ENCODE assay signal across 1 cellular context in genomic region chr2:178484245-178485041, GRCh38.
TF ChIP-seq lines count a peak whose summit lies in the region.

No MANE protein-coding gene starts in this region.

TF ChIP-seq in HEK293, 187 proteins besides CTCF, POLR2A, EP300 and RAD21 (continued from another document):
- TF ChIP-seq YY2 (tag by site-specific recombination; IDR thresholded peaks at IDR 0.05) (no peak), ZNF785 (tag by site-specific recombination; IDR thresholded peaks at IDR 0.05) (no peak), PRDM4 (tag by site-specific recombination; IDR thresholded peaks at IDR 0.05) (peak; percentile 99), ZNF776 (tag by site-specific recombination; IDR thresholded peaks at IDR 0.05; ENCODE audit: borderline replicate concordance) (no peak), ZIC2 (tag by site-specific recombination; IDR thresholded peaks at IDR 0.05) (peak; percentile 64), BCL6B (tag by site-specific recombination; IDR thresholded peaks at IDR 0.05) (peak; percentile 88), HIC1 (tag by site-specific recombination; IDR thresholded peaks at IDR 0.05) (0 out of 2 replicates have a peak, but pooled peaks have one; percentile 26), ZNF677 (tag by site-specific recombination; IDR thresholded peaks at IDR 0.05) (peak; percentile 71), ZNF155 (tag by site-specific recombination; IDR thresholded peaks at IDR 0.05) (no peak), ZNF510 (tag by site-specific recombination; IDR thresholded peaks at IDR 0.05; ENCODE audit: insufficient replicate concordance) (peak; percentile 40), MYNN (tag by site-specific recombination; IDR thresholded peaks at IDR 0.05; ENCODE audit: borderline replicate concordance) (peak; percentile 84), KLF16 (tag by site-specific recombination; IDR thresholded peaks at IDR 0.05) (0 out of 2 replicates have a peak, but pooled peaks have one; percentile 32), ZNF146 (tag by site-specific recombination; IDR thresholded peaks at IDR 0.05) (0 out of 2 replicates have a peak, but pooled peaks have one; percentile 25), RBAK (tag by site-specific recombination; IDR thresholded peaks at IDR 0.05) (no peak), ZNF654 (tag by site-specific recombination; IDR thresholded peaks at IDR 0.05; ENCODE audit: low read depth) (no peak), ZNF549 (tag by site-specific recombination; IDR thresholded peaks at IDR 0.05) (peak; percentile 79)
TF ChIP-seq in HEK293: peak in this region for 55.
